Comparison of ENCODE assay signal across 8 cellular contexts in the genomic region with DNA sequence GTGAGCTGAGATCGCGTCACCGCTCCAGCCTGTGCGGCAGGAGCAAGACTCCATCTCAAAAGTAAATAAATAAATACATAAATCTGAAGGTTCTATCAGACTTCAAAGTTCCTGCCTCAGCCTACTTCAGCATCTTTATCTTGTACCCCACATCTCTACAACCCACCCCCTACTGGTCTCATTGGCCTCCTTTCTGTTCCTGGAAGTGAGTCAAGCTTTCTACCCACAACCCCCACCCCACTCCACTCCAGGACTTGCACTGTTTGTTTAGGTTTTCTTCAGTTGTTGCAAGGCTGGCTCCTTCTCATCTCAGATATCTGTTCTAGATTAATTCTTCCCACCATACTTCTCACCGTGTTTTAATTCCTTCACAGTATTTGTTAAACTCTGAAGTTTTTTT. TPM values are rescaled to one million over a fixed set of nuclear protein-coding genes. Genes with fewer than 3 reads are reported as not detected.
A peak's percentile ranks its signal among the peaks of the same experiment; 100 is the strongest.
DNase-seq lines count a peak whose midpoint lies in the region; ATAC-seq and TF ChIP-seq lines count a peak whose summit lies in the region.

No MANE protein-coding gene starts in this region.

- H3K4me1 ChIP-seq in Panc1 (ENCODE audit: control insufficient read depth, insufficient read depth, low read length) (peaks cover 5% of the 10 kb centered on the region; the same call in 1 of the 2 replicates), thoracic aorta (ENCODE audit: control insufficient read depth in 1 of 2, low read depth in 2 of 2) (peaks cover 17 to 23% of the 10 kb centered on the region in 2 donors)

- no peak for ATAC-seq in Panc1
- ATAC-seq in memory B cell (ENCODE audit: low read depth): no peak
- no peak for ATAC-seq in thoracic aorta (ENCODE audit: insufficient number of reproducible peaks, low FRiP score, low read depth)
- no peak for ATAC-seq in GM18519 (IDR thresholded peaks at IDR 0.05; ENCODE audit: low FRiP score, unreplicated experiment)
- ATAC-seq in GM18907 (IDR thresholded peaks at IDR 0.05; ENCODE audit: unreplicated experiment): no peak

- peak overlapping the region; percentile 99 for H3K4me3 Mint-ChIP-seq in memory B cell

- H3K9me3 Mint-ChIP-seq in memory B cell: no peaks in the 10 kb centered on the region

- TF ChIP-seq CTCF in Panc1 (IDR thresholded peaks at IDR 0.05) (no peak), thoracic aorta (IDR thresholded peaks at IDR 0.05) (no peak)

- peaks cover 27% of the 10 kb centered on the region for H3K36me3 ChIP-seq in Panc1 (ENCODE audit: control insufficient read depth, insufficient read depth, low read length)
- peaks cover 9% of the 10 kb centered on the region for H3K36me3 ChIP-seq in thoracic aorta

- peak overlapping the region; percentile 96 for H3K27ac Mint-ChIP-seq in memory B cell

- BruUV-seq in Panc1 (replicated peaks; lab: Mats Ljungman, UMichigan): TSS peak; percentile 96

- peak overlapping the region; percentile 88 to 96 for H3K4me3 ChIP-seq in Panc1 (ENCODE audit: low read depth in 2 of 2, low read length in 2 of 2)
- peak overlapping the region; percentile 87 for H3K4me3 ChIP-seq in thoracic aorta

- POLR2A ChIA-PET in Panc1 (lab: Charles Lee): no interaction called here

- in situ Hi-C loops in Panc1 (cut with HindIII; ENCODE audit: low pct_unique_long_range_greater_than_20kb, low sequenced_read_pairs): no loop called here

- CTCF ChIA-PET in Panc1 (lab: Charles Lee): interaction anchor here (0.7 kb wide), 1 partner anchor 72 kb away, joined by 10 read pairs; no protein-coding TSS in a partner anchor

- H3K27ac ChIP-seq in Panc1 (ENCODE audit: low read length) (peak overlapping the region; percentile 87), thoracic aorta (peak overlapping the region; percentile 73 to 87)

- peaks cover 18% of the 10 kb centered on the region for H3K4me1 Mint-ChIP-seq in memory B cell

- peaks cover 7% of the 10 kb centered on the region for H3K36me3 Mint-ChIP-seq in memory B cell

- no peaks in the 10 kb centered on the region for H3K27me3 Mint-ChIP-seq in memory B cell

- intact Hi-C loops in Panc1 (cut with micrococcal nuclease; ENCODE audit: unreplicated experiment): no loop called here

- H3K9me3 ChIP-seq in Panc1 (ENCODE audit: control insufficient read depth, insufficient read depth, low read depth, low read length): no peaks in the 10 kb centered on the region
- H3K9me3 ChIP-seq in thoracic aorta: no peaks in the 10 kb centered on the region

- peak; percentile 21 for DNase-seq in H4 (ENCODE audit: low spot score)
- DNase-seq in Panc1 (ENCODE audit: low read depth, low spot score): no peak
- peak; percentile 10 for DNase-seq in astrocyte of the hippocampus (ENCODE audit: low read depth, low spot score)
- no peak for DNase-seq in memory B cell (ENCODE audit: low spot score in 2 of 2)
- no peak for DNase-seq in thoracic aorta (ENCODE audit: low spot score)
- no peak for DNase-seq in iPS-NIHi7 (ENCODE audit: extremely low spot score)

- no peaks in the 10 kb centered on the region for H3K27me3 ChIP-seq in Panc1 (ENCODE audit: control insufficient read depth, insufficient read depth, low read length)
- H3K27me3 ChIP-seq in thoracic aorta (replicated peaks; ENCODE audit: insufficient read depth): no peaks in the 10 kb centered on the region

RNA-seq across cellular contexts. Expression of a gene that starts 0.7 kb away (rescaled TPM):
- total RNA-seq in H4 (2014; rRNA removed; shearing (Covaris generic)): 153 and 175 TPM in 2 replicates
- 62.1 TPM for total RNA-seq in Panc1 (2021; ENCODE audit: unreplicated experiment)
- polyA plus RNA-seq in Panc1 (2012; ENCODE audit: insufficient read length): 39.6 TPM
- 10 to 100 TPM; 59.0 to 89.0 TPM for total RNA-seq in thoracic aorta

RNA-seq across cellular contexts. Expression of a gene that starts 10.9 kb away (rescaled TPM):
- total RNA-seq in H4 (2014; rRNA removed; shearing (Covaris generic)): 63.3 and 73.6 TPM in 2 replicates
- total RNA-seq in Panc1 (2021; ENCODE audit: unreplicated experiment) (83.3 TPM), thoracic aorta (10 to 100 TPM; 32.6 to 63.8 TPM)
- 45.6 TPM for polyA plus RNA-seq in Panc1 (2012; ENCODE audit: insufficient read length)

RNA-seq across cellular contexts. Expression of a gene that starts 23.7 kb away (rescaled TPM):
- 7.2 and 10.5 TPM in 2 replicates for total RNA-seq in H4 (2014; rRNA removed; shearing (Covaris generic))
- 20.6 TPM for total RNA-seq in Panc1 (2021; ENCODE audit: unreplicated experiment)
- polyA plus RNA-seq in Panc1 (2012; ENCODE audit: insufficient read length): 6.2 TPM
- 10 to 100 TPM; 14.1 to 19.3 TPM for total RNA-seq in thoracic aorta

Comparison
In these comparisons a context has a peak if more than half of its experiments do, and no peak if none do; other contexts are left out.
1. DNase-seq: peak in H4 (single experiment) and astrocyte of the hippocampus (single experiment); none in Panc1 (single experiment), memory B cell (0 of 2), thoracic aorta (single experiment) and iPS-NIHi7 (single experiment).